Comparison of ENCODE assay signal across 8 cellular contexts in the genomic region with DNA sequence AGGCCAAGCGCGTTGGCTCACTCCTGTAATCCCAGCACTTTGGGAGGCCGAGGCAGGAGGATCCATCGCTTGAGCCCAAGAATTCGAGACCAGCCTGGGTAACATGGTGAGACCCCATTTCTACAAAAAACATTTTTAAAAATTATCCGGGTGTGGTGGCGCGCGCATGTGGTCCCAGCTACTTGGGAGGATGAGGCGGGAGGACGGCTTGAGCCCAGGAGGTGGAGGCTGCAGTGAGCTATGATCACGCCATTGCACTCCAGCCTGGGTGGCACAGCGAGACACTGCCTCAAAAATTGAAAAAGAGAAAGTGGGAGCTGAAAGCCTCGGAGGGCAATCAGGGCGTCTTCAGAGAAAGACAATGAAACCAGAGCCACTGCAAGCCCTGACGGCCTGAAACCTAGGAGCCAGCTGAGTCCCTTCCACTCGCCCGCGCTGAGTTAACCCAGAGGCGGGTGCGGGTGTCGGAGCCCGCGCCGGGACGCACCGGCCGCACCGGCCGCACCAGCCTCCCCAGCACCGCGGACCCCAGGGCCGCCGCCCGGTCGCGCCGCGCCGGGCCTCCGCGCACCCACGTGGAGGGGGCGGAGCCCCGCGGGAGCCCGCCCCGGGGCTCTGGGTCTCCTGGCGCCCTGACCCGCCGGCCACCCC. TPM values are rescaled to one million over a fixed set of nuclear protein-coding genes. Genes with fewer than 3 reads are reported as not detected.
DNase-seq lines count a peak whose midpoint lies in the region; ATAC-seq and TF ChIP-seq lines count a peak whose summit lies in the region.

No MANE protein-coding gene starts in this region.

- no peaks in the 10 kb centered on the region for H3K9me3 Mint-ChIP-seq in naive thymus-derived CD4-positive, alpha-beta T cell

- 7 to 9% methylated on average over 51 of the region's 51 CpGs for WGBS in ectodermal cell, 2 experiments

- no peaks in the 10 kb centered on the region for H3K9me3 ChIP-seq in ectodermal cell (ENCODE audit: control insufficient read depth, low read length)
- H3K9me3 ChIP-seq in naive thymus-derived CD4-positive, alpha-beta T cell (ENCODE audit: control insufficient read depth in 2 of 3, low read length in 3 of 3): no peaks in the 10 kb centered on the region

- peak overlapping the region; percentile 51 to 94 (median 86) for H3K27ac Mint-ChIP-seq in naive thymus-derived CD4-positive, alpha-beta T cell

- no peaks in the 10 kb centered on the region for H3K27me3 ChIP-seq in H7 (ENCODE audit: control insufficient read depth, insufficient read depth, low read length)
- no peaks in the 10 kb centered on the region for H3K27me3 ChIP-seq in ectodermal cell (ENCODE audit: control insufficient read depth, insufficient read depth, low read length, poor library complexity, severe bottlenecking)
- no peaks in the 10 kb centered on the region for H3K27me3 ChIP-seq in naive thymus-derived CD4-positive, alpha-beta T cell (ENCODE audit: control insufficient read depth in 2 of 2, insufficient read depth in 2 of 2, low read length in 2 of 2)

- peak overlapping the region; percentile 74 to 94 (median 91) for H3K4me3 Mint-ChIP-seq in naive thymus-derived CD4-positive, alpha-beta T cell

- intact Hi-C loops in naive thymus-derived CD4-positive, alpha-beta T cell (cut with micrococcal nuclease): loop anchor here (1.0 to 5.0 kb wide), 9 partner anchors 23 to 411 kb away; a partner anchor contains a TSS

- ATAC-seq in GM18505 (IDR thresholded peaks at IDR 0.05; ENCODE audit: unreplicated experiment) (peak; percentile 64), HG03139 (IDR thresholded peaks at IDR 0.05; ENCODE audit: unreplicated experiment) (no peak)
- ATAC-seq in naive thymus-derived CD4-positive, alpha-beta T cell: peak; percentile 82

- H3K27me3 Mint-ChIP-seq in naive thymus-derived CD4-positive, alpha-beta T cell: no peaks in the 10 kb centered on the region

- CTCF ChIA-PET in naive thymus-derived CD4-positive, alpha-beta T cell (lab: Charles Lee): interaction anchor here (0.6 to 1.2 kb wide), 3 partner anchors 22 to 46 kb away, joined by 3 to 4 read pairs (median 3); no protein-coding TSS in a partner anchor

- H3K4me3 ChIP-seq in H7 (ENCODE audit: insufficient read depth, low read depth, low read length) (peak overlapping the region; percentile 73), NB4 (ENCODE audit: low read depth, low read length) (peak overlapping the region; percentile 92), ectodermal cell (ENCODE audit: insufficient read depth, low read depth, low read length) (peak overlapping the region; percentile 73)
- peak overlapping the region; percentile 83 for H3K4me3 ChIP-seq in naive thymus-derived CD4-positive, alpha-beta T cell (ENCODE audit: low read length)

- DNase-seq in H7 (no peak), NB4 (ENCODE audit: low read depth) (no peak), DMS53 treated with DMSO at 0.1 percent for 48 hours (lab: John Stamatoyannopoulos, UW; ENCODE audit: unreplicated experiment) (no peak), KG1 (lab: John Stamatoyannopoulos, UW) (no peak)
- DNase-seq in naive thymus-derived CD4-positive, alpha-beta T cell: no peak

- TF ChIP-seq CTCF in NB4 (IDR thresholded peaks at IDR 0.05; ENCODE audit: low read depth, low read length): no peak

- peaks cover 0 to 10% (median 4%) of the 10 kb centered on the region in 5 donors for H3K36me3 Mint-ChIP-seq in naive thymus-derived CD4-positive, alpha-beta T cell

- no peak overlapping the region for H3K27ac ChIP-seq in ectodermal cell (ENCODE audit: insufficient read depth, low read depth, low read length, poor library complexity, severe bottlenecking)
- H3K27ac ChIP-seq in naive thymus-derived CD4-positive, alpha-beta T cell (ENCODE audit: low read depth, low read length): peak overlapping the region; percentile 82

- POLR2A ChIA-PET in naive thymus-derived CD4-positive, alpha-beta T cell (lab: Charles Lee): interaction anchor here (0.8 to 2.8 kb wide), 7 partner anchors 19 to 989 kb away, joined by 3 to 10 read pairs (median 3); a partner anchor contains a TSS

- H3K4me1 Mint-ChIP-seq in naive thymus-derived CD4-positive, alpha-beta T cell: peaks cover 8 to 19% (median 16%) of the 10 kb centered on the region in 7 donors

- TF ChIP-seq POLR2A in GM18505 (IDR thresholded peaks at IDR 0.05; ENCODE audit: borderline replicate concordance, extremely low read depth, insufficient read depth, insufficient read length): no peak
- TF ChIP-seq POLR2A in NB4 (IDR thresholded peaks at IDR 0.05; ENCODE audit: extremely low read depth, insufficient read length): no peak

- H3K36me3 ChIP-seq in H7 (replicated peaks; ENCODE audit: control insufficient read depth, insufficient read depth, low read length) (no peaks in the 10 kb centered on the region), ectodermal cell (ENCODE audit: control insufficient read depth, insufficient read depth, low read length) (no peaks in the 10 kb centered on the region)
- H3K36me3 ChIP-seq in naive thymus-derived CD4-positive, alpha-beta T cell (ENCODE audit: control insufficient read depth in 2 of 3, insufficient read depth in 3 of 3, low read length in 3 of 3): no peaks in the 10 kb centered on the region

- peaks cover 9% of the 10 kb centered on the region for H3K4me1 ChIP-seq in ectodermal cell (ENCODE audit: control insufficient read depth, insufficient read depth, low read length)
- peaks cover 7 to 13% of the 10 kb centered on the region in 2 donors for H3K4me1 ChIP-seq in naive thymus-derived CD4-positive, alpha-beta T cell (ENCODE audit: control insufficient read depth in 2 of 2, insufficient read depth in 2 of 2, low read length in 2 of 2)

RNA-seq across cellular contexts. Expression of a gene that starts 22.4 kb away (rescaled TPM):
- total RNA-seq in H7 (2014; rRNA removed; shearing (Covaris generic)): 5.3 and 9.2 TPM in 2 replicates
- 19.9 TPM for polyA plus RNA-seq in ectodermal cell (2013, experiment 1 of 4)
- polyA plus RNA-seq in ectodermal cell (2013, experiment 2 of 4): 26.1 TPM
- 24.0 TPM for polyA plus RNA-seq in ectodermal cell (2013, experiment 3 of 4)
- polyA plus RNA-seq in ectodermal cell (2013, experiment 4 of 4): 24.9 TPM
- 10 to 100 TPM; 21.2 to 74.5 (median 38.6) TPM for total RNA-seq in naive thymus-derived CD4-positive, alpha-beta T cell
- 10 to 100 TPM; 43.2 to 51.7 TPM for polyA plus RNA-seq in naive thymus-derived CD4-positive, alpha-beta T cell

RNA-seq across cellular contexts. Expression of a gene that starts 49.7 kb away (rescaled TPM):
- total RNA-seq in H7 (2014; rRNA removed; shearing (Covaris generic)): 0.14 and 0.63 TPM in 2 replicates
- polyA plus RNA-seq in ectodermal cell (2013, experiment 1 of 4): 2.6 TPM
- 2.9 TPM for polyA plus RNA-seq in ectodermal cell (2013, experiment 2 of 4)
- 2.6 TPM for polyA plus RNA-seq in ectodermal cell (2013, experiment 3 of 4)
- polyA plus RNA-seq in ectodermal cell (2013, experiment 4 of 4): 3.2 TPM
- 1 to 10 TPM in 1 of 5 experiments, under 1 TPM in 1, not detected in 3; 0.13 to 1.3 TPM for total RNA-seq in naive thymus-derived CD4-positive, alpha-beta T cell
- under 1 TPM; 0.21 to 0.47 TPM for polyA plus RNA-seq in naive thymus-derived CD4-positive, alpha-beta T cell
